In the genomic region with DNA sequence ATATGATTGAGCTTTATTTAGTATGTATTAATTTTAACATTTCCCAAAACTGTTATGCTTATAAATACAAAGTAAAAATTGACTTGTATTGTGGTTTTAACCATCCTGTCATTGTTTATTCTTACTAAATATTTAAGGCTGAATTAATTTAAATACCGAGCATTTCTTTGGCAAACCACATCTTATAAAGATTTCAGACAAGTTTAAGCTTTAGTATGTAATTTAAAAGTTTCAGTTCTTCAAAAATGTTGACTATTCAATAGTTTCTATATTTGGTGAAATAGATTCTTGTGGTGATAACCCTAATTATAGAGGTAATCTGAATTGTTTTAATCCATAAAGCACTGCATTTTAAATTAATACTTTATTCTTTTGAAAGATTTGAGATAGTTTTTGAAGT, we compare ENCODE assay signal across 23 cellular contexts.
DNase-seq lines count a peak whose midpoint lies in the region; ATAC-seq and TF ChIP-seq lines count a peak whose summit lies in the region.
"Had no signal": no experiment of that assay in that cellular context is flagged by ENCODE, and none has a peak within 500 bp of the region (broad histone marks: within the 10 kb centered on the region; RNA-seq: fewer than 3 reads in every experiment).

No MANE protein-coding gene starts in this region.

- no peak overlapping the region for H2BK20ac ChIP-seq in IMR-90 (ENCODE audit: low read depth, low read length)

- H3K27me3 ChIP-seq in IMR-90 (ENCODE audit: control insufficient read depth, insufficient read depth, low read length) (no peaks in the 10 kb centered on the region), lower lobe of right lung (ENCODE audit: low read depth) (no peaks in the 10 kb centered on the region)
- H3K27me3 ChIP-seq: adrenal gland, neural progenitor cell had no signal

- BruUV-seq in IMR-90 (replicated peaks; lab: Mats Ljungman, UMichigan): no TSS peak

- H2BK15ac ChIP-seq in IMR-90 (ENCODE audit: low read depth, low read length): no peak overlapping the region

- in situ Hi-C loops in IMR-90 (cut with MboI; ENCODE audit: low sequenced_read_pairs): no loop called here

- no peak overlapping the region for H2BK120ac ChIP-seq in IMR-90 (ENCODE audit: low read depth, low read length)

- intact Hi-C loops in IMR-90 (cut with micrococcal nuclease) (no loop called here), lower lobe of right lung (cut with DNase I) (no loop called here)

- TF ChIP-seq CTCF in AG09309 (IDR thresholded peaks at IDR 0.05; ENCODE audit: control insufficient read depth, insufficient read depth, low read depth, low read length, missing control alignments) (no peak), IMR-90 (conservative IDR thresholded peaks at IDR 0.05; ENCODE audit: low read depth, low read length) (no peak), chondrocyte (IDR thresholded peaks at IDR 0.05) (no peak), lower lobe of right lung (IDR thresholded peaks at IDR 0.05) (no peak)

- CTCF ChIA-PET in IMR-90 (lab: Yijun Ruan, JAX): interaction anchor here (0.6 to 1.4 kb wide), 4 partner anchors 11 to 276 kb away, joined by 3 to 5 read pairs (median 4); no protein-coding TSS in a partner anchor

- no peak overlapping the region for H2AK5ac ChIP-seq in IMR-90 (ENCODE audit: low read depth, low read length)

- H2AFZ ChIP-seq in IMR-90 (replicated peaks; ENCODE audit: low read length, poor library complexity): no peak overlapping the region
- H2AFZ ChIP-seq: neural progenitor cell had no signal

- H3K4me3 Mint-ChIP-seq in chondrocyte (ENCODE audit: unreplicated experiment): no peak overlapping the region
- H3K4me3 Mint-ChIP-seq: CD14-positive monocyte; central memory CD8-positive, alpha-beta T cell; mesothelial cell of epicardium; neural progenitor cell; T-helper 1 cell treated with Interleukin-12 subunit alpha and Interleukin-12 subunit beta and Interleukin-4 antibody, amounts not matched to agents 30 μg/mL and 1 μg/mL, for 36 hours had no signal

- H3K4me3 ChIP-seq in AG09309 (ENCODE audit: control insufficient read depth, low read depth, low read length): no peak overlapping the region
- no peak overlapping the region for H3K4me3 ChIP-seq in IMR-90 (ENCODE audit: insufficient read depth, low read depth, low read length)
- H3K4me3 ChIP-seq in lower lobe of right lung: no peak overlapping the region
- H3K4me3 ChIP-seq: adrenal gland, neural progenitor cell had no signal

- ATAC-seq in GM18909 (IDR thresholded peaks at IDR 0.05; ENCODE audit: poor library complexity, unreplicated experiment) (peak; percentile 59), IMR-90 (ENCODE audit: low read depth) (peak; percentile 54), HG03520 (IDR thresholded peaks at IDR 0.05; ENCODE audit: unreplicated experiment) (no peak), lower lobe of right lung (no peak)
- ATAC-seq: Right ventricle myocardium inferior had no signal

- H3K27ac ChIP-seq in IMR-90 (ENCODE audit: insufficient read depth, low read length): peak overlapping the region; percentile 44; the same call in 1 of the 2 replicates
- H3K27ac ChIP-seq in lower lobe of right lung: no peak overlapping the region
- H3K27ac ChIP-seq: adrenal gland, neural progenitor cell had no signal

- H3K9me3 ChIP-seq in IMR-90 (ENCODE audit: control insufficient read depth, insufficient read depth, low read length): no peaks in the 10 kb centered on the region
- H3K9me3 ChIP-seq in lower lobe of right lung: no peaks in the 10 kb centered on the region

- no peak overlapping the region for H4K8ac ChIP-seq in IMR-90 (ENCODE audit: low read depth in 2 of 2, low read length in 2 of 2)

- peaks cover 3% of the 10 kb centered on the region for H3K9me3 Mint-ChIP-seq in chondrocyte (ENCODE audit: low read depth)
- H3K9me3 Mint-ChIP-seq: CD14-positive monocyte; central memory CD8-positive, alpha-beta T cell; neural progenitor cell had no signal

- H3K56ac ChIP-seq in IMR-90 (ENCODE audit: extremely low read depth, insufficient read depth, low read length): no peak overlapping the region

- no peak overlapping the region for H3K4me2 ChIP-seq in IMR-90 (ENCODE audit: low read depth, low read length)
- H3K4me2 ChIP-seq: neural progenitor cell had no signal

- H3K4me1 Mint-ChIP-seq in chondrocyte (ENCODE audit: low read depth): peaks cover 16% of the 10 kb centered on the region
- H3K4me1 Mint-ChIP-seq: CD14-positive monocyte, neural progenitor cell had no signal

- peak; percentile 11 for DNase-seq in AG09309 (ENCODE audit: low read depth)
- peak; percentile 33 for DNase-seq in IMR-90
- DNase-seq in chondrocyte (ENCODE audit: low spot score): no peak
- no peak for DNase-seq in lower lobe of right lung
- DNase-seq in inferior parietal cortex (ENCODE audit: extremely low spot score): no peak
- DNase-seq in stimulated activated CD4-positive, alpha-beta T cell treated with anti-CD3 and anti-CD28 coated beads, Interleukin-12 subunit alpha, Interleukin-12 subunit beta, amount 100 ng/mL, for 4 hours: no peak
- DNase-seq: 8988T; activated CD4-positive, CD25-positive, alpha-beta regulatory T cell; adrenal gland; DMS79; GOT3; hippocampal formation; NCI-H1694 treated with DMSO at 0.1 percent for 48 hours; stimulated activated naive CD4-positive, alpha-beta T cell treated with Interleukin-2 at 50 U/mL for 16 hours had no signal

- dilution Hi-C loops in IMR-90 (cut with HindIII; ENCODE audit: low sequenced_read_pairs, unreplicated experiment): no loop called here

- peaks cover 12 to 17% of the 10 kb centered on the region in 2 experiments for H3K79me1 ChIP-seq in IMR-90 (ENCODE audit: low read depth in 1 of 2, low read length in 2 of 2)

- no peaks in the 10 kb centered on the region for H4K20me1 ChIP-seq in IMR-90 (ENCODE audit: insufficient read depth, low read length)

- no peak overlapping the region for H3K4ac ChIP-seq in IMR-90 (ENCODE audit: low read depth, low read length)

- peaks cover 19% of the 10 kb centered on the region for H3K36me3 Mint-ChIP-seq in chondrocyte (ENCODE audit: low read depth)

- no peak overlapping the region for H2AK9ac ChIP-seq in IMR-90 (replicated peaks; ENCODE audit: low read depth, low read length, poor library complexity)

- peaks cover 8% of the 10 kb centered on the region for H3K36me3 ChIP-seq in IMR-90 (ENCODE audit: control insufficient read depth, insufficient read depth, low read length)
- peaks cover 17% of the 10 kb centered on the region for H3K36me3 ChIP-seq in lower lobe of right lung

- TF ChIP-seq RAD21 in IMR-90 (IDR thresholded peaks at IDR 0.05; ENCODE audit: low read length): no peak

- no peak overlapping the region for H4K5ac ChIP-seq in IMR-90 (ENCODE audit: low read depth, low read length)

- H3K9ac ChIP-seq in IMR-90 (ENCODE audit: low read depth, low read length): no peak overlapping the region
- H3K9ac ChIP-seq: neural progenitor cell had no signal

- H3K23ac ChIP-seq in IMR-90 (ENCODE audit: low read depth, low read length): no peak overlapping the region

- no CpG with 5 or more reads among the region's 1 CpG for WGBS in IMR-90 (ENCODE audit: extremely low coverage in 2 of 2, insufficient read length in 1 of 2), 2 experiments

- POLR2A ChIA-PET in IMR-90 (lab: Charles Lee; ENCODE audit: unreplicated experiment): no interaction called here

- no peak overlapping the region for H3K18ac ChIP-seq in IMR-90 (ENCODE audit: low read depth, low read length)

- H3K27ac Mint-ChIP-seq in chondrocyte (ENCODE audit: unreplicated experiment): peak overlapping the region; percentile 27
- H3K27ac Mint-ChIP-seq: activated T-helper 2 cell treated with anti-CD3 and anti-CD28 coated beads, Interferon-gamma antibody, Interleukin-2, Interleukin-4, amounts not matched to agents 10 μg/mL and 5 μg/mL and 100 μg/mL, durations not matched to agents 14 hours and 24 hours and 36 hours; CD14-positive monocyte; neural progenitor cell; T-helper 1 cell treated with Interleukin-12 subunit alpha and Interleukin-12 subunit beta and Interleukin-4 antibody, amounts not matched to agents 30 μg/mL and 1 μg/mL, for 36 hours had no signal

- H3K14ac ChIP-seq in IMR-90 (replicated peaks; ENCODE audit: low read depth, low read length): no peak overlapping the region

- peak overlapping the region; percentile 77 for H2BK5ac ChIP-seq in IMR-90 (ENCODE audit: low read depth, low read length, poor library complexity, severe bottlenecking)

- no peak overlapping the region for H4K91ac ChIP-seq in IMR-90 (ENCODE audit: insufficient read depth, low read depth, low read length)

- H3K4me1 ChIP-seq in IMR-90 (ENCODE audit: control insufficient read depth, insufficient read depth, low read length): peaks cover 2% of the 10 kb centered on the region
- H3K4me1 ChIP-seq in lower lobe of right lung: no peaks in the 10 kb centered on the region
- H3K4me1 ChIP-seq: neural progenitor cell had no signal

- no peaks in the 10 kb centered on the region for H3K27me3 Mint-ChIP-seq in chondrocyte (ENCODE audit: low read depth)
- H3K27me3 Mint-ChIP-seq: central memory CD8-positive, alpha-beta T cell had no signal

- no peaks in the 10 kb centered on the region for H3K9me1 ChIP-seq in IMR-90 (ENCODE audit: insufficient read depth, low read length)

- TF ChIP-seq POLR2A in IMR-90 (IDR thresholded peaks at IDR 0.05; ENCODE audit: low read depth, low read length): no peak

TF ChIP-seq in IMR-90, 13 proteins besides CTCF, POLR2A, EP300 and RAD21 (continues in another document):
- TF ChIP-seq RFX5 (IDR thresholded peaks at IDR 0.05; ENCODE audit: low read depth, low read length) (no peak), MAZ (IDR thresholded peaks at IDR 0.05; ENCODE audit: borderline replicate concordance, low read depth, low read length) (no peak), MAFK (IDR thresholded peaks at IDR 0.05; ENCODE audit: low read depth, low read length) (no peak), RCOR1 (IDR thresholded peaks at IDR 0.05; ENCODE audit: insufficient replicate concordance, low read length) (no peak), MXI1 (IDR thresholded peaks at IDR 0.05; ENCODE audit: borderline replicate concordance, low read depth, low read length) (no peak), FOS (IDR thresholded peaks at IDR 0.05; ENCODE audit: low read depth, low read length) (no peak), CHD1 (IDR thresholded peaks at IDR 0.05; ENCODE audit: low read depth, low read length) (no peak), NFE2L2 (IDR thresholded peaks at IDR 0.05; ENCODE audit: low read depth, low read length) (no peak), CEBPB (IDR thresholded peaks at IDR 0.05; ENCODE audit: low read depth, low read length) (no peak), SMC3 (IDR thresholded peaks at IDR 0.05; ENCODE audit: low read depth, low read length) (no peak), BHLHE40 (IDR thresholded peaks at IDR 0.05; ENCODE audit: low read depth, low read length) (no peak)

Comparison
In these comparisons a context has a peak if more than half of its experiments do, and no peak if none do; other contexts are left out.
1. DNase-seq: peak in AG09309 (single experiment) and IMR-90 (single experiment); none in chondrocyte (single experiment), lower lobe of right lung (single experiment), inferior parietal cortex (single experiment) and stimulated activated CD4-positive, alpha-beta T cell treated with anti-CD3 and anti-CD28 coated beads, Interleukin-12 subunit alpha, Interleukin-12 subunit beta, amount 100 ng/mL, for 4 hours (single experiment).
2. ATAC-seq: peak in GM18909 (single experiment) and IMR-90 (single experiment); none in HG03520 (single experiment) and lower lobe of right lung (0 of 2).